23 cellular contexts compared by ENCODE assay signal in the genomic region with DNA sequence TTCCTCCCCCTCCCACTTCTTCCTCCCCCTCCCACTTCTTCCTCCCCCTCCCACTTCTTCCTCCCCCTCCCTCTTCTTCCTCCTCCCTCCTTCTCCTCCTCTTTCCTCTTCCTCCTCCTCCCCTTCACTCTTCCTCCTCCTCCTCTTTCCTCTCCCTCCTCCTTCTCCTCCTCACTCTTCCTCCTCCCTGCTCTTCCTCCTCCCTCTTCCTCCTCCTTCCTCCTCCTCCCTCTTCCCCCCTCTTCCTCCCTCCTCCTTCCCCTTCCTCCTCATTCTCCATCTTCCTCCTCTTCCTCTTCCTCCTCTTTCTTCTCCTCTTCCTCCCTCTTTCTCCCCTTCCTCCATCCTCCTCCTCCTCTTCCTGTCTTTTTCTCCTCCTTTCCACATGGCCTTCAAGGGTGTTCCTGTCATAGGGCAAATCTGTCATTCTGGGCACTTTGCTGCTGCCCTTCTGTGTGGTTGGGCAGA.
"Had no signal": no experiment of that assay in that cellular context is flagged by ENCODE, and none has a peak within 500 bp of the region (broad histone marks: within the 10 kb centered on the region; RNA-seq: fewer than 3 reads in every experiment).

No MANE protein-coding gene starts in this region.

- H3K4me1 Mint-ChIP-seq: mesothelial cell of epicardium had no signal

- DNase-seq: dorsolateral prefrontal cortex; effector CD4-positive, alpha-beta T cell; endodermal cell; foreskin fibroblast; heart left ventricle; left cardiac atrium; left lung; mesenchymal stem cell; mucosa of descending colon; naive B cell; pancreas; right lobe of liver; small intestine; stimulated activated CD4-positive, alpha-beta T cell treated with anti-CD3 and anti-CD28 coated beads, Interleukin-15, amount 100 ng/mL, for 24 hours; stimulated activated CD4-positive, alpha-beta T cell treated with anti-CD3 and anti-CD28 coated beads, Interleukin-2, amount 100 ng/mL, for 48 hours; stimulated activated naive CD4-positive, alpha-beta T cell; stimulated activated naive CD8-positive, alpha-beta T cell treated with anti-CD3 and anti-CD28 coated beads, Interleukin-15, amount 100 ng/mL, for 72 hours; trophoblast cell had no signal

- H3K36me3 Mint-ChIP-seq: mesothelial cell of epicardium; natural killer cell treated with Interleukin-12 subunit alpha and Interleukin-12 subunit beta and Interleukin-15 and Interleukin-18, amount 100 ng/mL, for 72 hours had no signal

- H3K4me3 Mint-ChIP-seq: endodermal cell; mesothelial cell of epicardium; naive B cell; natural killer cell treated with Interleukin-12 subunit alpha and Interleukin-12 subunit beta and Interleukin-15 and Interleukin-18, amount 100 ng/mL, for 72 hours; neural crest cell; stimulated activated naive CD8-positive, alpha-beta T cell treated with anti-CD3 and anti-CD28 coated beads, Interleukin-15, amount 100 ng/mL, for 72 hours had no signal

- ATAC-seq: esophagus mucosa; gastroesophageal sphincter; heart left ventricle; left cardiac atrium; left lung; mucosa of descending colon; natural killer cell treated with Interleukin-12 subunit alpha and Interleukin-12 subunit beta and Interleukin-15 and Interleukin-18, amount 100 ng/mL, for 72 hours; pancreas; stimulated activated naive CD8-positive, alpha-beta T cell treated with anti-CD3 and anti-CD28 coated beads, Interleukin-15, amount 100 ng/mL, for 72 hours had no signal

- H3K9me3 Mint-ChIP-seq: endodermal cell; mesothelial cell of epicardium; natural killer cell treated with Interleukin-12 subunit alpha and Interleukin-12 subunit beta and Interleukin-15 and Interleukin-18, amount 100 ng/mL, for 72 hours; neural crest cell had no signal

- H3K27me3 Mint-ChIP-seq: stimulated activated naive CD8-positive, alpha-beta T cell treated with anti-CD3 and anti-CD28 coated beads, Interleukin-15, amount 100 ng/mL, for 72 hours had no signal

- H3K27ac Mint-ChIP-seq: endodermal cell; mesothelial cell of epicardium; natural killer cell treated with Interleukin-12 subunit alpha and Interleukin-12 subunit beta and Interleukin-15 and Interleukin-18, amount 100 ng/mL, for 72 hours; stimulated activated naive CD8-positive, alpha-beta T cell treated with anti-CD3 and anti-CD28 coated beads, Interleukin-15, amount 100 ng/mL, for 72 hours had no signal
